12 cellular contexts compared by ENCODE assay signal in genomic region chr1:101410048-101410878, GRCh38.
DNase-seq lines count a peak whose midpoint lies in the region; ATAC-seq and TF ChIP-seq lines count a peak whose summit lies in the region.
"Had no signal": no experiment of that assay in that cellular context is flagged by ENCODE, and none has a peak within 500 bp of the region (broad histone marks: within the 10 kb centered on the region; RNA-seq: fewer than 3 reads in every experiment).

No MANE protein-coding gene starts in this region.

- no peaks in the 10 kb centered on the region for H3K4me1 ChIP-seq in stomach

- H3K4me1 Mint-ChIP-seq in activated T-cell treated with anti-CD3 and anti-CD28 coated beads, Interleukin-2, amount 50 U/mL, for 4 hours (ENCODE audit: low read depth): peaks cover 10% of the 10 kb centered on the region
- peaks cover 45 to 73% of the 10 kb centered on the region in 2 donors for H3K4me1 Mint-ChIP-seq in stimulated activated naive B cell treated with anti-CD40 and anti-IgM and Interleukin-4, amounts not matched to agents 10 μg/mL and 1 μg/mL and 100 μg/mL, for 72 hours
- H3K4me1 Mint-ChIP-seq: brain had no signal

- H3K27me3 ChIP-seq in stomach: no peaks in the 10 kb centered on the region

- H3K27ac ChIP-seq in KOPT-K1 (ENCODE audit: low read depth, low read length, poor library complexity, severe bottlenecking) (peak overlapping the region; percentile 60), stomach (no peak overlapping the region)

- intact Hi-C loops in stomach (cut with DNase I; ENCODE audit: low total_unique reads) (no loop called here), Right ventricle myocardium inferior (cut with DNase I) (no loop called here)

- H3K27ac Mint-ChIP-seq in stimulated activated naive B cell treated with anti-CD40 and anti-IgM and Interleukin-4, amounts not matched to agents 10 μg/mL and 1 μg/mL and 100 μg/mL, for 72 hours: peak overlapping the region; percentile 85
- H3K27ac Mint-ChIP-seq: brain had no signal

- peaks cover 10% of the 10 kb centered on the region for H3K27me3 Mint-ChIP-seq in activated T-cell treated with anti-CD3 and anti-CD28 coated beads, Interleukin-2, amount 50 U/mL, for 4 hours (ENCODE audit: low read depth)
- no peaks in the 10 kb centered on the region for H3K27me3 Mint-ChIP-seq in stimulated activated naive B cell treated with anti-CD40 and anti-IgM and Interleukin-4, amounts not matched to agents 10 μg/mL and 1 μg/mL and 100 μg/mL, for 72 hours

- no peak for TF ChIP-seq CTCF in stomach (IDR thresholded peaks at IDR 0.05)

- no peak overlapping the region for H3K4me3 ChIP-seq in stomach

- no peaks in the 10 kb centered on the region for H3K36me3 Mint-ChIP-seq in activated T-cell treated with anti-CD3 and anti-CD28 coated beads, Interleukin-2, amount 50 U/mL, for 4 hours (ENCODE audit: insufficient read depth)
- H3K36me3 Mint-ChIP-seq in stimulated activated naive B cell treated with anti-CD40 and anti-IgM and Interleukin-4, amounts not matched to agents 10 μg/mL and 1 μg/mL and 100 μg/mL, for 72 hours: no peaks in the 10 kb centered on the region
- H3K36me3 Mint-ChIP-seq: brain had no signal

- 30 to 49% (median 44%) methylated on average over 3 of the region's 3 CpGs for WGBS in stomach, 5 donors

- peak; percentile 34 to 54 for ATAC-seq in activated T-cell treated with anti-CD3 and anti-CD28 coated beads, Interleukin-2, amount 50 U/mL, for 4 hours
- ATAC-seq in HG02678 (IDR thresholded peaks at IDR 0.05; ENCODE audit: unreplicated experiment) (peak; percentile 41), Right ventricle myocardium inferior (no peak)
- ATAC-seq in stimulated activated naive B cell treated with anti-CD40 and anti-IgM and Interleukin-4, amounts not matched to agents 10 μg/mL and 1 μg/mL and 100 μg/mL, for 72 hours (replicated peaks): peak; percentile 57 to 59
- ATAC-seq: HCT116 had no signal

- no peak for TF ChIP-seq POLR2A in stomach (IDR thresholded peaks at IDR 0.05)

- H3K36me3 ChIP-seq in KOPT-K1 (ENCODE audit: insufficient read depth, low read length) (no peaks in the 10 kb centered on the region), stomach (no peaks in the 10 kb centered on the region)

- H3K9me3 ChIP-seq in KOPT-K1 (ENCODE audit: insufficient read depth, low read length, poor library complexity, severe bottlenecking) (peaks cover 6% of the 10 kb centered on the region), stomach (no peaks in the 10 kb centered on the region)

- H3K9me3 Mint-ChIP-seq in activated T-cell treated with anti-CD3 and anti-CD28 coated beads, Interleukin-2, amount 50 U/mL, for 4 hours: peaks cover 5% of the 10 kb centered on the region
- H3K9me3 Mint-ChIP-seq in stimulated activated naive B cell treated with anti-CD40 and anti-IgM and Interleukin-4, amounts not matched to agents 10 μg/mL and 1 μg/mL and 100 μg/mL, for 72 hours: no peaks in the 10 kb centered on the region

- no peak for TF ChIP-seq EP300 in stomach (IDR thresholded peaks at IDR 0.05)

- no peak overlapping the region for H3K4me3 Mint-ChIP-seq in activated T-cell treated with anti-CD3 and anti-CD28 coated beads, Interleukin-2, amount 50 U/mL, for 4 hours
- peak overlapping the region; percentile 55 to 68 for H3K4me3 Mint-ChIP-seq in stimulated activated naive B cell treated with anti-CD40 and anti-IgM and Interleukin-4, amounts not matched to agents 10 μg/mL and 1 μg/mL and 100 μg/mL, for 72 hours
- H3K4me3 Mint-ChIP-seq: brain had no signal

- no peak for DNase-seq in activated T-cell treated with anti-CD3 and anti-CD28 coated beads, Interleukin-2, amount 50 U/mL, for 4 hours
- no peak for DNase-seq in activated T-cell treated with anti-CD3 and anti-CD28 coated beads, Interleukin-2, amount 50 U/mL, for 1 hour
- peak; percentile 66 for DNase-seq in stimulated activated naive B cell treated with anti-CD40 and anti-IgM and Interleukin-4, amounts not matched to agents 10 μg/mL and 1 μg/mL and 100 μg/mL, for 72 hours
- no peak for DNase-seq in central memory CD4-positive, alpha-beta T cell
- DNase-seq in stomach (no peak), Right ventricle myocardium inferior (ENCODE audit: missing footprints) (no peak)
- DNase-seq: head of caudate nucleus, NCI-H2081 had no signal
